ENCODE assay signal across 37 cellular contexts in genomic region chr2:162749456-162749855, GRCh38.
"Had no signal": no experiment of that assay in that cellular context is flagged by ENCODE, and none has a peak within 500 bp of the region (broad histone marks: within the 10 kb centered on the region; RNA-seq: fewer than 3 reads in every experiment).

No MANE protein-coding gene starts in this region.

- H3K9me3 Mint-ChIP-seq: activated naive CD4-positive, alpha-beta T cell treated with anti-CD3 and anti-CD28 coated beads for 36 hours; activated naive CD4-positive, alpha-beta T cell treated with anti-CD3 and anti-CD28 coated beads, Interleukin-2, amount 10 ng/mL, durations not matched to agents 7 days and 5 days; activated naive CD8-positive, alpha-beta T cell treated with anti-CD3 and anti-CD28 coated beads, Interleukin-2, amount 10 ng/mL, durations not matched to agents 7 days and 5 days; activated T-helper 1 cell treated with anti-CD3 and anti-CD28 coated beads, Interleukin-12 subunit alpha, Interleukin-12 subunit beta, Interleukin-2, Interleukin-4 antibody, amounts not matched to agents 30 ng/mL and 10 ng/mL and 1 ng/mL, durations not matched to agents 14 hours and 24 hours and 36 hours; activated T-helper 2 cell treated with anti-CD3 and anti-CD28 coated beads, Interferon-gamma antibody, Interleukin-2, Interleukin-4, amounts not matched to agents 10 μg/mL and 5 μg/mL and 100 μg/mL, durations not matched to agents 14 hours and 24 hours and 36 hours; brain had no signal

- H3K4me1 Mint-ChIP-seq: activated naive CD4-positive, alpha-beta T cell treated with anti-CD3 and anti-CD28 coated beads, Interleukin-2, amount 10 ng/mL, durations not matched to agents 7 days and 5 days; activated naive CD4-positive, alpha-beta T cell treated with anti-CD3 and anti-CD28 coated beads, Interleukin-2, amount 50 U/mL, for 24 hours; activated naive CD8-positive, alpha-beta T cell treated with anti-CD3 and anti-CD28 coated beads for 36 hours; activated naive CD8-positive, alpha-beta T cell treated with anti-CD3 and anti-CD28 coated beads, Interleukin-2, amount 10 ng/mL, durations not matched to agents 7 days and 5 days; activated naive CD8-positive, alpha-beta T cell treated with anti-CD3 and anti-CD28 coated beads, Interleukin-2, amount 50 U/mL, for 24 hours; activated T-helper 17 cell treated with anti-CD3 and anti-CD28 coated beads, Interleukin-2, amount 50 U/mL, for 72 hours; central memory CD8-positive, alpha-beta T cell had no signal

- H3K36me3 Mint-ChIP-seq: activated naive CD4-positive, alpha-beta T cell treated with anti-CD3 and anti-CD28 coated beads, Interleukin-2, amount 10 ng/mL, durations not matched to agents 7 days and 5 days; activated naive CD4-positive, alpha-beta T cell treated with anti-CD3 and anti-CD28 coated beads, Interleukin-2, amount 50 U/mL, for 24 hours; activated naive CD4-positive, alpha-beta T cell treated with anti-CD3 and anti-CD28 coated beads, Interleukin-2, amount 50 U/mL, for 72 hours; activated naive CD8-positive, alpha-beta T cell; activated naive CD8-positive, alpha-beta T cell treated with anti-CD3 and anti-CD28 coated beads for 36 hours; activated naive CD8-positive, alpha-beta T cell treated with anti-CD3 and anti-CD28 coated beads, Interleukin-2, amount 10 ng/mL, durations not matched to agents 7 days and 5 days; brain had no signal

- H3K4me3 ChIP-seq: adrenal gland, ascending aorta, body of pancreas, breast epithelium, cardiac muscle cell had no signal

- H3K27me3 ChIP-seq: adrenal gland, ascending aorta, body of pancreas, brain microvascular endothelial cell, breast epithelium, cardiac muscle cell had no signal

- ATAC-seq: activated naive CD4-positive, alpha-beta T cell treated with anti-CD3 and anti-CD28 coated beads, Interleukin-2, amount 50 U/mL, for 72 hours; activated naive CD8-positive, alpha-beta T cell treated with anti-CD3 and anti-CD28 coated beads, Interleukin-2, amount 50 U/mL, for 24 hours; activated T-cell treated with anti-CD3 and anti-CD28 coated beads, Interleukin-2, amount 50 U/mL, for 4 hours; activated T-cell treated with anti-CD3 and anti-CD28 coated beads, Interleukin-2, amount 50 U/mL, for 72 hours; activated T-helper 17 cell treated with anti-CD3 and anti-CD28 coated beads, Interleukin-2, amount 50 U/mL, for 72 hours had no signal

- H3K9me3 ChIP-seq: adrenal gland, ascending aorta, body of pancreas, breast epithelium had no signal

- H3K4me3 Mint-ChIP-seq: activated naive CD4-positive, alpha-beta T cell treated with anti-CD3 and anti-CD28 coated beads for 36 hours; activated naive CD4-positive, alpha-beta T cell treated with anti-CD3 and anti-CD28 coated beads, Interleukin-2, amount 10 ng/mL, durations not matched to agents 7 days and 5 days; activated naive CD4-positive, alpha-beta T cell treated with anti-CD3 and anti-CD28 coated beads, Interleukin-2, amount 50 U/mL, for 24 hours; activated naive CD8-positive, alpha-beta T cell; activated naive CD8-positive, alpha-beta T cell treated with anti-CD3 and anti-CD28 coated beads for 36 hours; activated naive CD8-positive, alpha-beta T cell treated with anti-CD3 and anti-CD28 coated beads, Interleukin-2, amount 10 ng/mL, durations not matched to agents 7 days and 5 days; activated naive CD8-positive, alpha-beta T cell treated with anti-CD3 and anti-CD28 coated beads, Interleukin-2, amount 50 U/mL, for 24 hours; activated T-cell treated with anti-CD3 and anti-CD28 coated beads, Interleukin-2, amount 50 U/mL, for 24 hours; activated T-cell treated with anti-CD3 and anti-CD28 coated beads, Interleukin-2, amount 50 U/mL, for 4 hours; activated T-cell treated with anti-CD3 and anti-CD28 coated beads, Interleukin-2, amount 50 U/mL, for 72 hours; activated T-helper 1 cell treated with anti-CD3 and anti-CD28 coated beads, Interleukin-12 subunit alpha, Interleukin-12 subunit beta, Interleukin-2, Interleukin-4 antibody, amounts not matched to agents 30 ng/mL and 10 ng/mL and 1 ng/mL, durations not matched to agents 14 hours and 24 hours and 36 hours; activated T-helper 17 cell treated with anti-CD3 and anti-CD28 coated beads, Interleukin-2, amount 50 U/mL, for 72 hours; brain; central memory CD8-positive, alpha-beta T cell had no signal

- H3K4me1 ChIP-seq: adrenal gland, ascending aorta, breast epithelium had no signal

- DNase-seq: activated effector memory CD4-positive, alpha-beta T cell treated with anti-CD3 and anti-CD28 coated beads, Interleukin-2, amount 50 U/mL, for 16 hours; activated effector memory CD4-positive, alpha-beta T cell treated with Interleukin-2 at 50 U/mL for 16 hours; activated gamma-delta T cell; activated gamma-delta T cell treated with Interleukin-2 at 50 U/mL for 16 hours; activated naive CD4-positive, alpha-beta T cell; activated naive CD4-positive, alpha-beta T cell treated with anti-CD3 and anti-CD28 coated beads for 36 hours; activated naive CD4-positive, alpha-beta T cell treated with anti-CD3 and anti-CD28 coated beads, Interleukin-2, amount 10 ng/mL, durations not matched to agents 7 days and 5 days; activated naive CD4-positive, alpha-beta T cell treated with anti-CD3 and anti-CD28 coated beads, Interleukin-2, amount 50 U/mL, for 16 hours; activated naive CD4-positive, alpha-beta T cell treated with Interleukin-2 at 50 U/mL for 16 hours; activated naive CD8-positive, alpha-beta T cell treated with anti-CD3 and anti-CD28 coated beads for 36 hours; activated naive CD8-positive, alpha-beta T cell treated with anti-CD3 and anti-CD28 coated beads, Interleukin-2, amount 10 ng/mL, durations not matched to agents 7 days and 5 days; activated naive CD8-positive, alpha-beta T cell treated with anti-CD3 and anti-CD28 coated beads, Interleukin-2, amount 50 U/mL, for 24 hours; activated T-cell treated with anti-CD3 and anti-CD28 coated beads, Interleukin-2, amount 50 U/mL, for 24 hours; activated T-cell treated with anti-CD3 and anti-CD28 coated beads, Interleukin-2, amount 50 U/mL, for 4 hours; activated T-cell treated with anti-CD3 and anti-CD28 coated beads, Interleukin-2, amount 50 U/mL, for 48 hours; activated T-cell treated with anti-CD3 and anti-CD28 coated beads, Interleukin-2, amount 50 U/mL, for 72 hours; adrenal gland; amniotic stem cell; amygdala; anterior cingulate cortex; aorta; brain microvascular endothelial cell; caudate nucleus; central memory CD4-positive, alpha-beta T cell; cerebellar nuclear complex had no signal

- H3K27ac Mint-ChIP-seq: activated naive CD4-positive, alpha-beta T cell treated with anti-CD3 and anti-CD28 coated beads for 36 hours; activated naive CD4-positive, alpha-beta T cell treated with anti-CD3 and anti-CD28 coated beads, Interleukin-2, amount 10 ng/mL, durations not matched to agents 7 days and 5 days; activated naive CD4-positive, alpha-beta T cell treated with anti-CD3 and anti-CD28 coated beads, Interleukin-2, amount 50 U/mL, for 24 hours; activated naive CD4-positive, alpha-beta T cell treated with anti-CD3 and anti-CD28 coated beads, Interleukin-2, amount 50 U/mL, for 72 hours; activated naive CD8-positive, alpha-beta T cell; activated naive CD8-positive, alpha-beta T cell treated with anti-CD3 and anti-CD28 coated beads for 36 hours; activated naive CD8-positive, alpha-beta T cell treated with anti-CD3 and anti-CD28 coated beads, Interleukin-2, amount 10 ng/mL, durations not matched to agents 7 days and 5 days; activated naive CD8-positive, alpha-beta T cell treated with anti-CD3 and anti-CD28 coated beads, Interleukin-2, amount 50 U/mL, for 24 hours; activated T-cell treated with anti-CD3 and anti-CD28 coated beads, Interleukin-2, amount 50 U/mL, for 24 hours; activated T-cell treated with anti-CD3 and anti-CD28 coated beads, Interleukin-2, amount 50 U/mL, for 72 hours; activated T-helper 1 cell treated with anti-CD3 and anti-CD28 coated beads, Interleukin-12 subunit alpha, Interleukin-12 subunit beta, Interleukin-2, Interleukin-4 antibody, amounts not matched to agents 30 ng/mL and 10 ng/mL and 1 ng/mL, durations not matched to agents 14 hours and 24 hours and 36 hours; activated T-helper 17 cell treated with anti-CD3 and anti-CD28 coated beads, Interleukin-2, amount 50 U/mL, for 72 hours; activated T-helper 2 cell treated with anti-CD3 and anti-CD28 coated beads, Interferon-gamma antibody, Interleukin-2, Interleukin-4, amounts not matched to agents 10 μg/mL and 5 μg/mL and 100 μg/mL, durations not matched to agents 14 hours and 24 hours and 36 hours; brain had no signal

- H3K27me3 Mint-ChIP-seq: activated naive CD4-positive, alpha-beta T cell treated with anti-CD3 and anti-CD28 coated beads, Interleukin-2, amount 10 ng/mL, durations not matched to agents 7 days and 5 days; activated naive CD4-positive, alpha-beta T cell treated with anti-CD3 and anti-CD28 coated beads, Interleukin-2, amount 50 U/mL, for 24 hours; activated naive CD8-positive, alpha-beta T cell; activated naive CD8-positive, alpha-beta T cell treated with anti-CD3 and anti-CD28 coated beads for 36 hours; activated naive CD8-positive, alpha-beta T cell treated with anti-CD3 and anti-CD28 coated beads, Interleukin-2, amount 10 ng/mL, durations not matched to agents 7 days and 5 days; activated naive CD8-positive, alpha-beta T cell treated with anti-CD3 and anti-CD28 coated beads, Interleukin-2, amount 50 U/mL, for 24 hours; activated T-cell treated with anti-CD3 and anti-CD28 coated beads, Interleukin-2, amount 50 U/mL, for 24 hours; activated T-helper 17 cell treated with anti-CD3 and anti-CD28 coated beads, Interleukin-2, amount 50 U/mL, for 72 hours; brain; central memory CD8-positive, alpha-beta T cell had no signal

- H3K27ac ChIP-seq: adrenal gland, ascending aorta, brain microvascular endothelial cell, breast epithelium, cardiac muscle cell had no signal

- H3K36me3 ChIP-seq: adrenal gland, ascending aorta, brain microvascular endothelial cell, breast epithelium, cardiac muscle cell had no signal
